Comparison of ENCODE assay signal across 8 cellular contexts in genomic region chr12:44015333-44015941, GRCh38.
A peak's percentile ranks its signal among the peaks of the same experiment; 100 is the strongest.
DNase-seq lines count a peak whose midpoint lies in the region; ATAC-seq and TF ChIP-seq lines count a peak whose summit lies in the region.

No MANE protein-coding gene starts in this region.

- H3K27ac Mint-ChIP-seq in natural killer cell: no peak overlapping the region
- H3K27ac Mint-ChIP-seq in natural killer cell treated with Interleukin-12 subunit alpha and Interleukin-12 subunit beta and Interleukin-15 and Interleukin-18, amount 100 ng/mL, for 72 hours: no peak overlapping the region
- H3K27ac Mint-ChIP-seq in HFFc6: no peak overlapping the region
- H3K27ac Mint-ChIP-seq in osteocyte (ENCODE audit: unreplicated experiment): no peak overlapping the region

- no peaks in the 10 kb centered on the region for H3K9me3 Mint-ChIP-seq in natural killer cell
- H3K9me3 Mint-ChIP-seq in natural killer cell treated with Interleukin-12 subunit alpha and Interleukin-12 subunit beta and Interleukin-15 and Interleukin-18, amount 100 ng/mL, for 72 hours: no peaks in the 10 kb centered on the region
- no peaks in the 10 kb centered on the region for H3K9me3 Mint-ChIP-seq in HFFc6
- H3K9me3 Mint-ChIP-seq in osteocyte (ENCODE audit: unreplicated experiment): no peaks in the 10 kb centered on the region

- DNase-seq in natural killer cell: no peak
- no peak for DNase-seq in natural killer cell treated with Interleukin-12 subunit alpha and Interleukin-12 subunit beta and Interleukin-15 and Interleukin-18, amount 100 ng/mL, for 72 hours (ENCODE audit: low spot score)
- DNase-seq in HFFc6: peak; percentile 42
- DNase-seq in M059J (ENCODE audit: low read depth): peak; percentile 52
- DNase-seq in SHP77 (lab: John Stamatoyannopoulos, UW): peak; percentile 50 to 56
- DNase-seq in fibroblast of lung (ENCODE audit: low read depth in 2 of 2): peak; percentile 52 to 77
- no peak for DNase-seq in osteocyte (ENCODE audit: extremely low spot score, unreplicated experiment)
- DNase-seq in stimulated activated CD8-positive, alpha-beta memory T cell treated with anti-CD3 and anti-CD28 coated beads, Interleukin-4, amount 100 ng/mL, for 48 hours: no peak

- H3K27me3 ChIP-seq in fibroblast of lung (ENCODE audit: control insufficient read depth, insufficient read depth, low read length): no peaks in the 10 kb centered on the region

- no peak overlapping the region for H3K4me3 Mint-ChIP-seq in natural killer cell
- no peak overlapping the region for H3K4me3 Mint-ChIP-seq in natural killer cell treated with Interleukin-12 subunit alpha and Interleukin-12 subunit beta and Interleukin-15 and Interleukin-18, amount 100 ng/mL, for 72 hours
- H3K4me3 Mint-ChIP-seq in HFFc6: no peak overlapping the region
- H3K4me3 Mint-ChIP-seq in osteocyte (ENCODE audit: unreplicated experiment): no peak overlapping the region

- no peaks in the 10 kb centered on the region for H3K27me3 Mint-ChIP-seq in natural killer cell (ENCODE audit: low read depth in 2 of 2)
- H3K27me3 Mint-ChIP-seq in natural killer cell treated with Interleukin-12 subunit alpha and Interleukin-12 subunit beta and Interleukin-15 and Interleukin-18, amount 100 ng/mL, for 72 hours: no peaks in the 10 kb centered on the region
- H3K27me3 Mint-ChIP-seq in HFFc6 (ENCODE audit: insufficient read depth): no peaks in the 10 kb centered on the region; the same call in 1 of the 2 replicates
- H3K27me3 Mint-ChIP-seq in osteocyte (ENCODE audit: unreplicated experiment): no peaks in the 10 kb centered on the region

- H3K9ac ChIP-seq in fibroblast of lung (ENCODE audit: insufficient read depth, low read length): no peak overlapping the region

- H4K20me1 ChIP-seq in fibroblast of lung (ENCODE audit: control insufficient read depth, extremely low read depth, insufficient read depth, low read length): no peaks in the 10 kb centered on the region

- H3K4me3 ChIP-seq in fibroblast of lung (replicated peaks in 1 of 4; ENCODE audit: control extremely low read depth in 1 of 4, insufficient read depth in 1 of 4, low read depth in 3 of 4, low read length in 4 of 4): no peak overlapping the region

- H3K4me2 ChIP-seq in fibroblast of lung (ENCODE audit: extremely low read depth, insufficient read depth, low read length): no peak overlapping the region

- intact Hi-C loops in natural killer cell (cut with micrococcal nuclease): no loop called here

- TF ChIP-seq CTCF in natural killer cell (IDR thresholded peaks at IDR 0.05): peak; percentile 53
- TF ChIP-seq CTCF in HFFc6 (IDR thresholded peaks at IDR 0.05): peak; percentile 83
- peak; percentile 36 to 51 for TF ChIP-seq CTCF in fibroblast of lung (conservative IDR thresholded peaks at IDR 0.05 in 1 of 2, IDR thresholded peaks at IDR 0.05 in 1 of 2; ENCODE audit: low read depth in 1 of 2, low read length in 2 of 2)
- TF ChIP-seq CTCF in osteocyte (IDR thresholded peaks at IDR 0.05): peak; percentile 70

- no peaks in the 10 kb centered on the region for H3K4me1 Mint-ChIP-seq in natural killer cell
- no peaks in the 10 kb centered on the region for H3K4me1 Mint-ChIP-seq in natural killer cell treated with Interleukin-12 subunit alpha and Interleukin-12 subunit beta and Interleukin-15 and Interleukin-18, amount 100 ng/mL, for 72 hours (ENCODE audit: low read depth in 2 of 2)
- H3K4me1 Mint-ChIP-seq in HFFc6 (ENCODE audit: low read depth): no peaks in the 10 kb centered on the region
- no peaks in the 10 kb centered on the region for H3K4me1 Mint-ChIP-seq in osteocyte (ENCODE audit: unreplicated experiment)

- H3K27ac ChIP-seq in fibroblast of lung (ENCODE audit: insufficient read depth, low read length): no peak overlapping the region

- no peaks in the 10 kb centered on the region for H3K36me3 ChIP-seq in fibroblast of lung (ENCODE audit: control insufficient read depth, insufficient read depth, low read length)

- H3K79me2 ChIP-seq in fibroblast of lung (ENCODE audit: control insufficient read depth, insufficient read depth, low read length): no peaks in the 10 kb centered on the region

- peak in 1 of 3 donors; percentile 72 for ATAC-seq in natural killer cell
- no peak for ATAC-seq in natural killer cell treated with Interleukin-12 subunit alpha and Interleukin-12 subunit beta and Interleukin-15 and Interleukin-18, amount 100 ng/mL, for 72 hours

- no peaks in the 10 kb centered on the region for H3K9me3 ChIP-seq in fibroblast of lung (ENCODE audit: control insufficient read depth, insufficient read depth, low read depth, low read length)

- H3K36me3 Mint-ChIP-seq in natural killer cell (no peaks in the 10 kb centered on the region), HFFc6 (ENCODE audit: low read depth) (no peaks in the 10 kb centered on the region), osteocyte (ENCODE audit: unreplicated experiment) (no peaks in the 10 kb centered on the region)
- no peaks in the 10 kb centered on the region for H3K36me3 Mint-ChIP-seq in natural killer cell treated with Interleukin-12 subunit alpha and Interleukin-12 subunit beta and Interleukin-15 and Interleukin-18, amount 100 ng/mL, for 72 hours

- H3K4me1 ChIP-seq in fibroblast of lung (ENCODE audit: control insufficient read depth, extremely low read depth, insufficient read depth, low read length): no peaks in the 10 kb centered on the region

- H2AFZ ChIP-seq in fibroblast of lung (ENCODE audit: low read length): no peak overlapping the region

Comparison
In these comparisons a context has a peak if more than half of its experiments do, and no peak if none do; other contexts are left out.
1. DNase-seq: peak in HFFc6 (single experiment), M059J (single experiment), SHP77 (2 of 2) and fibroblast of lung (2 of 2); none in natural killer cell (single experiment), natural killer cell treated with Interleukin-12 subunit alpha and Interleukin-12 subunit beta and Interleukin-15 and Interleukin-18, amount 100 ng/mL, for 72 hours (single experiment), osteocyte (single experiment) and stimulated activated CD8-positive, alpha-beta memory T cell treated with anti-CD3 and anti-CD28 coated beads, Interleukin-4, amount 100 ng/mL, for 48 hours (single experiment).
2. Peak in every context shown above with its lines, with median percentiles within 50 percentile points of each other: CTCF ChIP-seq.